In genomic region chr17:50151937-50152547, GRCh38 we compare ENCODE assay signal across 8 cellular contexts. TPM values are rescaled to one million over a fixed set of nuclear protein-coding genes. Genes with fewer than 3 reads are reported as not detected.
DNase-seq lines count a peak whose midpoint lies in the region; ATAC-seq and TF ChIP-seq lines count a peak whose summit lies in the region.

No MANE protein-coding gene starts in this region.

- in situ Hi-C loops in brain microvascular endothelial cell (cut with HindIII; ENCODE audit: low pct_ligation_motif_present, low sequenced_read_pairs): no loop called here

- DNase-seq in AG09319 (ENCODE audit: extremely low read depth, low read depth) (peak; percentile 52), NB4 (ENCODE audit: low read depth) (peak; percentile 86), SK-N-DZ (ENCODE audit: low spot score) (peak; percentile 92), brain microvascular endothelial cell (peak; percentile 87), hypothalamus (lab: John Stamatoyannopoulos, UW) (peak; percentile 46 to 94 (median 82)), pulmonary artery endothelial cell (ENCODE audit: low read depth, low spot score) (peak; percentile 72)

- peak overlapping the region; percentile 73 for H3K4me3 ChIP-seq in NB4 (ENCODE audit: low read depth, low read length)
- H3K4me3 ChIP-seq in brain microvascular endothelial cell (ENCODE audit: low read depth, low read length): peak overlapping the region; percentile 81

- no peak for TF ChIP-seq POLR2A in NB4 (IDR thresholded peaks at IDR 0.05; ENCODE audit: extremely low read depth, insufficient read length)

- TF ChIP-seq CTCF in AG09319 (IDR thresholded peaks at IDR 0.05; ENCODE audit: low read depth, low read length): no peak
- TF ChIP-seq CTCF in NB4 (IDR thresholded peaks at IDR 0.05; ENCODE audit: low read depth, low read length): no peak
- no peak for TF ChIP-seq CTCF in brain microvascular endothelial cell (IDR thresholded peaks at IDR 0.05; ENCODE audit: low read depth, low read length, missing control alignments)

- H3K27me3 ChIP-seq in brain microvascular endothelial cell (replicated peaks): no peaks in the 10 kb centered on the region

- no peaks in the 10 kb centered on the region for H3K36me3 ChIP-seq in brain microvascular endothelial cell (replicated peaks)

- H3K27ac ChIP-seq in brain microvascular endothelial cell: peak overlapping the region; percentile 42

- ATAC-seq in GM18511 (IDR thresholded peaks at IDR 0.05; ENCODE audit: unreplicated experiment) (peak; percentile 36), HG03039 (IDR thresholded peaks at IDR 0.05; ENCODE audit: unreplicated experiment) (no peak)

RNA-seq across cellular contexts. Expression of gene PPP1R9B, which starts 1.6 kb away (rescaled TPM):
- polyA plus RNA-seq in SK-N-DZ (2014; cell fraction: cytosol; rRNA removed): 13.1 and 25.6 TPM in 2 replicates
- polyA plus RNA-seq in SK-N-DZ (2014; cell fraction: nucleus; rRNA removed): 37.4 and 48.4 TPM in 2 replicates
- 29.7 and 43.8 TPM in 2 replicates for total RNA-seq in pulmonary artery endothelial cell

RNA-seq across cellular contexts. Expression of gene SGCA, which starts 13.8 kb away (rescaled TPM):
- 5.8 and 7.2 TPM in 2 replicates for polyA plus RNA-seq in SK-N-DZ (2014; cell fraction: cytosol; rRNA removed)
- 2.3 and 5.0 TPM in 2 replicates for polyA plus RNA-seq in SK-N-DZ (2014; cell fraction: nucleus; rRNA removed)
- not detected in 2 replicates for total RNA-seq in pulmonary artery endothelial cell

RNA-seq across cellular contexts. Expression of gene SAMD14, which starts 22.1 kb away (rescaled TPM):
- polyA plus RNA-seq in SK-N-DZ (2014; cell fraction: cytosol; rRNA removed): 24.3 and 33.6 TPM in 2 replicates
- 64.8 and 91.0 TPM in 2 replicates for polyA plus RNA-seq in SK-N-DZ (2014; cell fraction: nucleus; rRNA removed)
- total RNA-seq in pulmonary artery endothelial cell: 4.1 and 4.5 TPM in 2 replicates

RNA-seq across cellular contexts. Expression of gene COL1A1, which starts 49.4 kb away (rescaled TPM):
- polyA plus RNA-seq in SK-N-DZ (2014; cell fraction: cytosol; rRNA removed): 1.2 and 1.4 TPM in 2 replicates
- 0.64 and 7.9 TPM in 2 replicates for polyA plus RNA-seq in SK-N-DZ (2014; cell fraction: nucleus; rRNA removed)
- 0.26 and 0.88 TPM in 2 replicates for total RNA-seq in pulmonary artery endothelial cell

RNA-seq across cellular contexts. Expression of gene PDK2, which starts 56.9 kb away (rescaled TPM):
- polyA plus RNA-seq in SK-N-DZ (2014; cell fraction: cytosol; rRNA removed): 24.2 and 27.4 TPM in 2 replicates
- polyA plus RNA-seq in SK-N-DZ (2014; cell fraction: nucleus; rRNA removed): 17.1 and 34.6 TPM in 2 replicates
- 7.8 and 11.2 TPM in 2 replicates for total RNA-seq in pulmonary artery endothelial cell
